16 cellular contexts compared by ENCODE assay signal in genomic region chr17:74099441-74100340, GRCh38.
A peak's percentile ranks its signal among the peaks of the same experiment; 100 is the strongest.
DNase-seq lines count a peak whose midpoint lies in the region; ATAC-seq, FAIRE-seq and TF ChIP-seq lines count a peak whose summit lies in the region.
"Had no signal": no experiment of that assay in that cellular context is flagged by ENCODE, and none has a peak within 500 bp of the region (broad histone marks: within the 10 kb centered on the region; RNA-seq: fewer than 3 reads in every experiment).

No MANE protein-coding gene starts in this region.

- peak overlapping the region; percentile 46; the same call in 1 of the 2 replicates for H2BK15ac ChIP-seq in H1 (ENCODE audit: low read length)

- H2BK5ac ChIP-seq in H1 (ENCODE audit: low read depth, low read length): no peak overlapping the region

- TF ChIP-seq POLR2A in NB4 (IDR thresholded peaks at IDR 0.05; ENCODE audit: extremely low read depth, insufficient read length): no peak
- TF ChIP-seq POLR2A in H1 (IDR thresholded peaks at IDR 0.05; ENCODE audit: control extremely low read depth in 1 of 2, low read depth in 2 of 2, low read length in 2 of 2): no peak

- no peak overlapping the region for H4K5ac ChIP-seq in H1 (ENCODE audit: insufficient read length, low read depth, low read length)

- H3K23me2 ChIP-seq in H1 (ENCODE audit: low read depth, low read length): peaks cover 7% of the 10 kb centered on the region; the same call in 1 of the 2 replicates

- no peak overlapping the region for H3K27ac ChIP-seq in H1 (ENCODE audit: low read depth, low read length)
- H3K27ac ChIP-seq in temporal lobe (ENCODE audit: low read depth, low read length): peak overlapping the region; percentile 4
- H3K27ac ChIP-seq: KMS-11 had no signal

- H3K9me3 ChIP-seq in H1 (ENCODE audit: insufficient read depth in 2 of 2, low read depth in 1 of 2, low read length in 1 of 2): no peaks in the 10 kb centered on the region

- H3K4me2 ChIP-seq in H1 (ENCODE audit: insufficient read depth in 1 of 2, low read depth in 2 of 2, low read length in 2 of 2): no peak overlapping the region
- H3K4me2 ChIP-seq: KMS-11 had no signal

- no peak overlapping the region for H3K23ac ChIP-seq in H1 (ENCODE audit: insufficient read length)

- H3K18ac ChIP-seq in H1 (ENCODE audit: extremely low read depth, low read length): no peak overlapping the region; the same call in 1 of the 2 replicates

- no peak for FAIRE-seq in H1 (lab: Jason Lieb, UNC)

- no peak for TF ChIP-seq CTCF in NB4 (IDR thresholded peaks at IDR 0.05; ENCODE audit: low read depth, low read length)
- TF ChIP-seq CTCF in H1 (IDR thresholded peaks at IDR 0.05; ENCODE audit: control extremely low read depth in 1 of 3, insufficient read depth in 1 of 3, low read depth in 1 of 3, low read length in 3 of 3): no peak
- TF ChIP-seq CTCF in GM13976 (IDR thresholded peaks at IDR 0.05; ENCODE audit: borderline replicate concordance, control extremely low read depth, extremely low read depth, insufficient read depth, missing control alignments): no peak

- H4K20me1 ChIP-seq in H1 (replicated peaks in 1 of 2; ENCODE audit: control insufficient read depth in 1 of 2, insufficient read depth in 2 of 2, low read length in 2 of 2): no peaks in the 10 kb centered on the region

- intact Hi-C loops in Right ventricle myocardium inferior (cut with DNase I): no loop called here

- DNase-seq in DMS79 treated with DMSO at 0.1 percent for 48 hours (lab: John Stamatoyannopoulos, UW) (peak; percentile 33), NB4 (ENCODE audit: low read depth) (peak; percentile 15), H1 (ENCODE audit: low read depth in 1 of 2, low spot score in 2 of 2) (no peak), GM13976 (ENCODE audit: low spot score) (no peak), Right ventricle myocardium inferior (ENCODE audit: missing footprints) (no peak), COLO668 (lab: John Stamatoyannopoulos, UW; ENCODE audit: unreplicated experiment) (no peak)
- DNase-seq: ACHN; CD4-positive, alpha-beta T cell; GOT3; NCI-H1105 treated with DMSO at 0.1 percent for 48 hours; NCI-H1694 treated with DMSO at 0.1 percent for 48 hours; NCI-H510A; NCI-H82 had no signal

- no peak overlapping the region for H2BK12ac ChIP-seq in H1 (ENCODE audit: low read depth, low read length)

- no peak overlapping the region for H3K14ac ChIP-seq in H1 (ENCODE audit: insufficient read length)

- no peak for ATAC-seq in Right ventricle myocardium inferior
- ATAC-seq: Panc1 had no signal

- H2BK120ac ChIP-seq in H1 (replicated peaks; ENCODE audit: low read depth, low read length): no peak overlapping the region

- no peaks in the 10 kb centered on the region for H3K79me1 ChIP-seq in H1 (ENCODE audit: low read depth, low read length)

- H3K56ac ChIP-seq in H1 (replicated peaks; ENCODE audit: insufficient read length, low read depth, low read length): no peak overlapping the region

- H3K4me3 ChIP-seq in NB4 (ENCODE audit: low read depth, low read length) (no peak overlapping the region), H1 (ENCODE audit: extremely low read depth in 1 of 4, insufficient read depth in 2 of 4, low read depth in 3 of 4, low read length in 4 of 4) (no peak overlapping the region)

- no peaks in the 10 kb centered on the region for H3K27me3 ChIP-seq in H1 (replicated peaks in 1 of 4; ENCODE audit: control insufficient read depth in 3 of 4, extremely low read depth in 1 of 4, insufficient read depth in 3 of 4, low read length in 3 of 4)

- TF ChIP-seq EP300 in H1 (IDR thresholded peaks at IDR 0.05; ENCODE audit: borderline replicate concordance in 1 of 2, low read depth in 2 of 2, low read length in 2 of 2): no peak

- H3K4me1 ChIP-seq in H1 (replicated peaks in 1 of 4; ENCODE audit: control insufficient read depth in 3 of 4, insufficient read depth in 4 of 4, low read length in 3 of 4): peaks cover 0 to 7% (median 4%) of the 10 kb centered on the region in 4 experiments; a peak in 3 of 7 replicates

- POLR2A ChIA-PET in H1 (lab: Charles Lee; ENCODE audit: partially characterized antibody): no interaction called here

- peak overlapping the region; percentile 39; the same call in 1 of the 2 replicates for H4K8ac ChIP-seq in H1 (ENCODE audit: extremely low read depth, insufficient read depth, low read length)

- H3K79me2 ChIP-seq in H1 (ENCODE audit: control insufficient read depth in 1 of 2, insufficient read depth in 2 of 2, low read length in 2 of 2): no peaks in the 10 kb centered on the region

- H2BK20ac ChIP-seq in H1 (ENCODE audit: low read length): no peak overlapping the region

- in situ Hi-C loops in GM13976 (cut with MboI; ENCODE audit: low sequenced_read_pairs, unreplicated experiment): no loop called here

- H4K91ac ChIP-seq in H1 (replicated peaks; ENCODE audit: insufficient read length, low read length): peak overlapping the region; percentile 38

- H3K9ac ChIP-seq in H1 (replicated peaks in 1 of 4; ENCODE audit: extremely low read depth in 1 of 4, low read depth in 3 of 4, low read length in 3 of 4): no peak overlapping the region
- H3K9ac ChIP-seq: KMS-11 had no signal

- no peak overlapping the region for H3K4ac ChIP-seq in H1 (replicated peaks; ENCODE audit: insufficient read length, low read depth, low read length)

- H3K36me3 ChIP-seq in H1 (ENCODE audit: control insufficient read depth in 2 of 4, insufficient read depth in 4 of 4, low read length in 3 of 4): no peaks in the 10 kb centered on the region

- H2AFZ ChIP-seq in H1 (ENCODE audit: low read length): no peak overlapping the region

- CTCF ChIA-PET in H1 (lab: Charles Lee; ENCODE audit: partially characterized antibody): interaction anchor here (0.9 to 4.0 kb wide), 5 partner anchors 9 to 100 kb away, joined by 3 to 36 read pairs (median 5); no protein-coding TSS in a partner anchor

- 79% methylated on average over 16 of the region's 16 CpGs; no CpG with 5 or more reads in 1 of the 2 experiments for WGBS in H1 (ENCODE audit: extremely low coverage in 1 of 2, insufficient coverage in 1 of 2, insufficient read length in 1 of 2, insufficient replicate concordance in 2 of 2, low coverage in 1 of 2, low lambda C conversion rate in 2 of 2, missing lambda C conversion rate in 1 of 2), 2 experiments

- TF ChIP-seq RAD21 in H1 (IDR thresholded peaks at IDR 0.05 in 1 of 2, conservative IDR thresholded peaks at IDR 0.05 in 1 of 2; ENCODE audit: low read depth in 2 of 2, low read length in 2 of 2): no peak

- no peak overlapping the region for H2AK5ac ChIP-seq in H1 (ENCODE audit: low read depth, low read length)

TF ChIP-seq in H1, 55 proteins besides CTCF, POLR2A, EP300 and RAD21 (continues in another document):
- TF ChIP-seq MAFK (IDR thresholded peaks at IDR 0.05; ENCODE audit: low read depth, low read length) (no peak), CBX5 (IDR thresholded peaks at IDR 0.05; ENCODE audit: low read depth, low read length) (no peak), ZNF274 (IDR thresholded peaks at IDR 0.05; ENCODE audit: borderline replicate concordance, extremely low read depth, low read length) (no peak), EZH2 (IDR thresholded peaks at IDR 0.05; ENCODE audit: low read depth, low read length, severe bottlenecking) (no peak), KDM1A (IDR thresholded peaks at IDR 0.05; ENCODE audit: borderline replicate concordance, low read length) (no peak), SIX5 (IDR thresholded peaks at IDR 0.05; ENCODE audit: low read depth, low read length) (no peak), BACH1 (IDR thresholded peaks at IDR 0.05; ENCODE audit: low read length) (no peak), KDM5A (IDR thresholded peaks at IDR 0.05; ENCODE audit: low read length) (no peak), TBP (IDR thresholded peaks at IDR 0.05; ENCODE audit: low read depth, low read length) (no peak), CHD1 (IDR thresholded peaks at IDR 0.05; ENCODE audit: low read depth, low read length) (no peak), SP2 (IDR thresholded peaks at IDR 0.05; ENCODE audit: low read length) (no peak), CTBP2 (IDR thresholded peaks at IDR 0.05; ENCODE audit: borderline replicate concordance, insufficient read depth, insufficient read length, low read length) (no peak), KDM4A (IDR thresholded peaks at IDR 0.05; ENCODE audit: low read depth, low read length, severe bottlenecking) (no peak), USF2 (IDR thresholded peaks at IDR 0.05; ENCODE audit: low read length) (no peak), GTF2F1 (IDR thresholded peaks at IDR 0.05; ENCODE audit: borderline replicate concordance, low read depth, low read length) (no peak), HDAC2 (IDR thresholded peaks at IDR 0.05; ENCODE audit: borderline replicate concordance in 1 of 2, low read depth in 2 of 2, low read length in 2 of 2) (no peak), POLR2AphosphoS5 (IDR thresholded peaks at IDR 0.05; ENCODE audit: low read depth, low read length) (no peak)
- TF ChIP-seq, protein P1, sequence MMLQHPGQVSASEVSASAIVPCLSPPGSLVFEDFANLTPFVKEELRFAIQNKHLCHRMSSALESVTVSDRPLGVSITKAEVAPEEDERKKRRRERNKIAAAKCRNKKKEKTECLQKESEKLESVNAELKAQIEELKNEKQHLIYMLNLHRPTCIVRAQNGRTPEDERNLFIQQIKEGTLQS (IDR thresholded peaks at IDR 0.05; ENCODE audit: insufficient read depth, low read depth, low read length): no peak

Comparison
In these comparisons a context has a peak if more than half of its experiments do, and no peak if none do; other contexts are left out.
1. DNase-seq: peak in DMS79 treated with DMSO at 0.1 percent for 48 hours (single experiment) and NB4 (single experiment); none in H1 (0 of 2), GM13976 (single experiment), Right ventricle myocardium inferior (single experiment) and COLO668 (single experiment).